Comparison of ENCODE assay signal across 2 cellular contexts in the genomic region with DNA sequence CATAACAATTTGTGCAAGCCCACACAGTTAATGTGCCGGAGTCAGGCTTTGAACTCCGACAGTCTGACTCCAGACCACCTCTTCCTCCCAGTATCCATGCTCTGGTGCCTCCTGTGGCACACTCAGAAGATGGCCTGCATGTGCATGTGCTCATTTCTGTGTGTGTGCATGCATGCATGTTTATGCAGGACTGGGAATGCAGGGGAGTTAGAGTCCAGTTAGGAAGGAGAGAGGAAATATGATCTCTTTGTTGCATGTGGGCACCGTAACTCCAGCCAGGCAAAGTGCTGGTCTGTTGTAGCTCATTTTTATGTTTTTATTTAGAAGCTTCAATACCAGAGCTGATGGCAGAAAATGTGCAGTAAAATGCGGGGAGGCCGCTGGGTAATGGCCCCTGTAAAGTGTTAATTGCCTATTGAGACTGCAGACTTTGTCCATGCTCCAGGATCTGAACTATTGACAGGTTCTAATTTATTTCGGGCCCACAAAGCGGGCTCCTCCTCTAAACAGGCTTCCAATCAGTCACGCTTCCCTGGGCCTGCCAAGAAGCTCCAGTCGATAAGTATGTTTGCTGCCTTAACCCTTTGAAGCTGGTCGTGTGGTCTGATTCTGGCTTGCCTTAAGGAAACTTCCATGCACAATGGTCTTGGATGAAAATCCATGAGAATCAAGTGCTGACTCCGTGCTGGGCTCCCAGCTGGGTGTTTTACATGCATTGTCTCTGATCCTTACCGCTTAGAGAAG.
TF ChIP-seq lines count a peak whose summit lies in the region.

No MANE protein-coding gene starts in this region.

TF ChIP-seq in GM23338, 12 proteins besides CTCF, POLR2A, EP300 and RAD21 (continued from another document):
- TF ChIP-seq, protein P1, sequence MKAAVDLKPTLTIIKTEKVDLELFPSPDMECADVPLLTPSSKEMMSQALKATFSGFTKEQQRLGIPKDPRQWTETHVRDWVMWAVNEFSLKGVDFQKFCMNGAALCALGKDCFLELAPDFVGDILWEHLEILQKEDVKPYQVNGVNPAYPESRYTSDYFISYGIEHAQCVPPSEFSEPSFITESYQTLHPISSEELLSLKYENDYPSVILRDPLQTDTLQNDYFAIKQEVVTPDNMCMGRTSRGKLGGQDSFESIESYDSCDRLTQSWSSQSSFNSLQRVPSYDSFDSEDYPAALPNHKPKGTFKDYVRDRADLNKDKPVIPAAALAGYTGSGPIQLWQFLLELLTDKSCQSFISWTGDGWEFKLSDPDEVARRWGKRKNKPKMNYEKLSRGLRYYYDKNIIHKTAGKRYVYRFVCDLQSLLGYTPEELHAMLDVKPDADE (IDR thresholded peaks at IDR 0.05) = no peak
TF ChIP-seq in GM23338: peak in this region for 0.

TF ChIP-seq in H1, 55 proteins besides CTCF, POLR2A, EP300 and RAD21 (continued from another document):
- TF ChIP-seq GTF2F1 (IDR thresholded peaks at IDR 0.05; ENCODE audit: borderline replicate concordance, low read depth, low read length) (no peak), RXRA (IDR thresholded peaks at IDR 0.05; ENCODE audit: insufficient read depth, low read depth, low read length) (no peak), SIN3A (conservative IDR thresholded peaks at IDR 0.05 in 1 of 2, IDR thresholded peaks at IDR 0.05 in 1 of 2; ENCODE audit: low read depth in 1 of 2, low read length in 2 of 2) (no peak), RNF2 (IDR thresholded peaks at IDR 0.05; ENCODE audit: borderline replicate concordance, low read depth, low read length, missing control alignments, poor library complexity, severe bottlenecking) (no peak), POLR2AphosphoS5 (IDR thresholded peaks at IDR 0.05; ENCODE audit: low read depth, low read length) (no peak)
